In genomic region chr4:30714408-30715031, GRCh38 we compare ENCODE assay signal across 8 cellular contexts. TPM values are rescaled to one million over a fixed set of nuclear protein-coding genes. Genes with fewer than 3 reads are reported as not detected.
DNase-seq lines count a peak whose midpoint lies in the region; ATAC-seq and TF ChIP-seq lines count a peak whose summit lies in the region.

No MANE protein-coding gene starts in this region.

- TF ChIP-seq CTCF in RWPE1 (conservative IDR thresholded peaks at IDR 0.05; ENCODE audit: low read depth) (peak; percentile 79), fibroblast of mammary gland (conservative IDR thresholded peaks at IDR 0.05; ENCODE audit: control insufficient read depth, insufficient read depth, low read depth, low read length) (peak; percentile 86)

- intact Hi-C loops in posterior cingulate gyrus (cut with DNase I) = no loop called here

- CTCF ChIA-PET in RWPE1 (lab: Yijun Ruan, JAX) = interaction anchor here (0.6 to 0.7 kb wide), 2 partner anchors 13 to 131 kb away, joined by 3 read pairs; no protein-coding TSS in a partner anchor

- ATAC-seq in HG03159 (IDR thresholded peaks at IDR 0.05; ENCODE audit: unreplicated experiment) (peak; percentile 58), GM19452 (IDR thresholded peaks at IDR 0.05; ENCODE audit: unreplicated experiment) (no peak), GM18520 (IDR thresholded peaks at IDR 0.05; ENCODE audit: unreplicated experiment) (no peak)

- no peak overlapping the region for H3K4me3 ChIP-seq in fibroblast of mammary gland (ENCODE audit: control insufficient read depth, low read depth, low read length)

- DNase-seq in GM03348 (ENCODE audit: low spot score) (peak; percentile 67), RWPE1 (ENCODE audit: low spot score) (peak; percentile 58), fibroblast of mammary gland (ENCODE audit: low read depth) (peak; percentile 55), posterior cingulate gyrus (peak in 6 of 10 donors; percentile 26 to 74 (median 34)), occipital lobe (lab: John Stamatoyannopoulos, UW) (no peak)

- H3K27ac ChIP-seq in RWPE1 = no peak overlapping the region

- POLR2A ChIA-PET in RWPE1 (lab: Yijun Ruan, JAX; ENCODE audit: low non-redundant PET) = no interaction called here

RNA-seq across cellular contexts. Expression of gene PCDH7, which starts 5.6 kb away (rescaled TPM):
- 115 TPM for total RNA-seq in occipital lobe
